In the genomic region with DNA sequence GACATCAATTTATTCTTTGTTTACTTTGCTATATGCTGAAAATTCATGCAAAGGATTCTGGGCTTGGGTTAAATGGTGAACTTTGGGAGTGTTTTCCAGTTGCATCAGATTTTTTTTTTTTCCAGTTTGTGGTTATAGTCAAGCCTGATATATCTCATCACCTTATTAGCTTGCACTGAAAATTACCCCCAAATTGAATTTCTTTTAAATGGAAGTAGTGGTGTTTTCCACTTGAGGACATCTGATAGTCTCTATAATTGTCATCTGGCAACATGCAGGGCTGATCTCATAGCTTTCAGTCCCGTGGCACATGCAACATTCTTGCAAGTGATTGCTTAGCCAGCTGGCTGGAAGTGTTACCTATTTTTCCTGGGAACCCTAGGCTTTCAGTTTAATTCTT, we compare ENCODE assay signal across 19 cellular contexts. TPM values are rescaled to one million over a fixed set of nuclear protein-coding genes. Genes with fewer than 3 reads are reported as not detected.
DNase-seq lines count a peak whose midpoint lies in the region; ATAC-seq lines count a peak whose summit lies in the region.
"Had no signal": no experiment of that assay in that cellular context is flagged by ENCODE, and none has a peak within 500 bp of the region (broad histone marks: within the 10 kb centered on the region; RNA-seq: fewer than 3 reads in every experiment).

No MANE protein-coding gene starts in this region.

- POLR2A ChIA-PET in naive thymus-derived CD4-positive, alpha-beta T cell (lab: Charles Lee) = no interaction called here

- no peak overlapping the region for H3K27ac ChIP-seq in naive thymus-derived CD4-positive, alpha-beta T cell (ENCODE audit: low read depth, low read length)
- H3K27ac ChIP-seq: BLaER1, thoracic aorta had no signal

- no peaks in the 10 kb centered on the region for H3K36me3 Mint-ChIP-seq in naive thymus-derived CD4-positive, alpha-beta T cell
- H3K36me3 Mint-ChIP-seq: IgD-negative memory B cell had no signal

- ATAC-seq in HG03457 (IDR thresholded peaks at IDR 0.05; ENCODE audit: unreplicated experiment) = no peak
- ATAC-seq in HG03095 (IDR thresholded peaks at IDR 0.05; ENCODE audit: unreplicated experiment) = no peak
- ATAC-seq in naive thymus-derived CD4-positive, alpha-beta T cell = no peak

- H3K9me3 ChIP-seq in naive thymus-derived CD4-positive, alpha-beta T cell (ENCODE audit: control insufficient read depth in 2 of 3, low read length in 3 of 3) = no peaks in the 10 kb centered on the region
- H3K9me3 ChIP-seq: BLaER1, SK-N-SH, thoracic aorta had no signal

- H3K4me1 ChIP-seq in naive thymus-derived CD4-positive, alpha-beta T cell (ENCODE audit: control insufficient read depth in 2 of 2, insufficient read depth in 2 of 2, low read length in 2 of 2) = no peaks in the 10 kb centered on the region
- H3K4me1 ChIP-seq: BLaER1 had no signal

- H3K27me3 ChIP-seq in naive thymus-derived CD4-positive, alpha-beta T cell (ENCODE audit: control insufficient read depth in 2 of 2, insufficient read depth in 2 of 2, low read length in 2 of 2) = no peaks in the 10 kb centered on the region
- H3K27me3 ChIP-seq: BLaER1 had no signal

- no peaks in the 10 kb centered on the region for H3K36me3 ChIP-seq in naive thymus-derived CD4-positive, alpha-beta T cell (ENCODE audit: control insufficient read depth in 2 of 3, insufficient read depth in 3 of 3, low read length in 3 of 3)
- H3K36me3 ChIP-seq: BLaER1, thoracic aorta had no signal

- H3K27me3 Mint-ChIP-seq in naive thymus-derived CD4-positive, alpha-beta T cell = peaks cover 0 to 6% (median 3%) of the 10 kb centered on the region in 5 donors

- no peak overlapping the region for H3K27ac Mint-ChIP-seq in naive thymus-derived CD4-positive, alpha-beta T cell
- H3K27ac Mint-ChIP-seq: IgD-negative memory B cell had no signal

- H3K4me3 Mint-ChIP-seq in naive thymus-derived CD4-positive, alpha-beta T cell = no peak overlapping the region
- H3K4me3 Mint-ChIP-seq: IgD-negative memory B cell had no signal

- no peaks in the 10 kb centered on the region for H3K9me3 Mint-ChIP-seq in naive thymus-derived CD4-positive, alpha-beta T cell
- H3K9me3 Mint-ChIP-seq: IgD-negative memory B cell had no signal

- intact Hi-C loops in naive thymus-derived CD4-positive, alpha-beta T cell (cut with micrococcal nuclease) = no loop called here

- H3K4me1 Mint-ChIP-seq in naive thymus-derived CD4-positive, alpha-beta T cell = no peaks in the 10 kb centered on the region
- H3K4me1 Mint-ChIP-seq: IgD-negative memory B cell had no signal

- CTCF ChIA-PET in naive thymus-derived CD4-positive, alpha-beta T cell (lab: Charles Lee) = interaction anchor here (0.7 kb wide), 2 partner anchors 13 to 103 kb away, joined by 3 read pairs; no protein-coding TSS in a partner anchor

- DNase-seq in A172 (ENCODE audit: low spot score) (peak; percentile 10), ELR (ENCODE audit: low read depth) (peak; percentile 33), NCI-H2107 treated with DMSO at 0.1 percent for 48 hours (lab: John Stamatoyannopoulos, UW; ENCODE audit: unreplicated experiment) (peak; percentile 85), fibroblast of gingiva (ENCODE audit: low read depth) (peak; percentile 72), DMS79 treated with DMSO at 0.1 percent for 48 hours (lab: John Stamatoyannopoulos, UW) (no peak)
- no peak for DNase-seq in naive thymus-derived CD4-positive, alpha-beta T cell
- DNase-seq: activated gamma-delta T cell; head of caudate nucleus; NCI-H1694 treated with DMSO at 0.1 percent for 48 hours; posterior cingulate gyrus; SK-N-SH; stimulated activated CD4-positive, alpha-beta T cell treated with anti-CD3 and anti-CD28 coated beads, Interleukin-12 subunit alpha, Interleukin-12 subunit beta, amount 100 ng/mL, for 4 hours had no signal

- H3K4me3 ChIP-seq in naive thymus-derived CD4-positive, alpha-beta T cell (ENCODE audit: low read length) = no peak overlapping the region
- H3K4me3 ChIP-seq: BLaER1, thoracic aorta had no signal

RNA-seq across cellular contexts. Expression of gene KRTAP3-1, which starts 4.7 kb away (rescaled TPM):
- total RNA-seq in A172 (2014; rRNA removed; shearing (Covaris generic)) = not detected in 2 replicates
- not detected for total RNA-seq in naive thymus-derived CD4-positive, alpha-beta T cell
- polyA plus RNA-seq in naive thymus-derived CD4-positive, alpha-beta T cell = not detected
- total RNA-seq: Daoy, kidney epithelial cell, thoracic aorta had no signal
- polyA plus RNA-seq: IgD-negative memory B cell, SK-N-SH had no signal

RNA-seq across cellular contexts. Expression of gene KRTAP1-5, which starts 13.4 kb away (rescaled TPM):
- not detected in 2 replicates for total RNA-seq in A172 (2014; rRNA removed; shearing (Covaris generic))
- total RNA-seq in naive thymus-derived CD4-positive, alpha-beta T cell = not detected
- polyA plus RNA-seq in naive thymus-derived CD4-positive, alpha-beta T cell = not detected
- total RNA-seq: Daoy, kidney epithelial cell, thoracic aorta had no signal
- polyA plus RNA-seq: IgD-negative memory B cell, SK-N-SH had no signal

RNA-seq across cellular contexts. Expression of gene KRTAP3-2, which starts 13.9 kb away (rescaled TPM):
- total RNA-seq in A172 (2014; rRNA removed; shearing (Covaris generic)) = not detected in 2 replicates
- not detected for total RNA-seq in naive thymus-derived CD4-positive, alpha-beta T cell
- polyA plus RNA-seq in naive thymus-derived CD4-positive, alpha-beta T cell = not detected
- total RNA-seq: Daoy, kidney epithelial cell, thoracic aorta had no signal
- polyA plus RNA-seq: IgD-negative memory B cell, SK-N-SH had no signal

RNA-seq across cellular contexts. Expression of gene KRTAP1-4, which starts 16.4 kb away (rescaled TPM):
- total RNA-seq in A172 (2014; rRNA removed; shearing (Covaris generic)) = not detected in 2 replicates
- total RNA-seq in naive thymus-derived CD4-positive, alpha-beta T cell = not detected
- polyA plus RNA-seq in naive thymus-derived CD4-positive, alpha-beta T cell = not detected
- total RNA-seq: Daoy, kidney epithelial cell, thoracic aorta had no signal
- polyA plus RNA-seq: IgD-negative memory B cell, SK-N-SH had no signal

RNA-seq across cellular contexts. Expression of gene KRTAP3-3, which starts 19.6 kb away (rescaled TPM):
- total RNA-seq in A172 (2014; rRNA removed; shearing (Covaris generic)) = not detected in 2 replicates
- total RNA-seq in naive thymus-derived CD4-positive, alpha-beta T cell = not detected
- polyA plus RNA-seq in naive thymus-derived CD4-positive, alpha-beta T cell = not detected
- total RNA-seq: Daoy, kidney epithelial cell, thoracic aorta had no signal
- polyA plus RNA-seq: IgD-negative memory B cell, SK-N-SH had no signal

Comparison
In these comparisons a context has a peak if more than half of its experiments do, and no peak if none do; other contexts are left out.
1. DNase-seq: peak in A172 (single experiment), ELR (single experiment), NCI-H2107 treated with DMSO at 0.1 percent for 48 hours (single experiment) and fibroblast of gingiva (single experiment); none in DMS79 treated with DMSO at 0.1 percent for 48 hours (single experiment) and naive thymus-derived CD4-positive, alpha-beta T cell (0 of 9).